8 cellular contexts compared by ENCODE assay signal in the genomic region with DNA sequence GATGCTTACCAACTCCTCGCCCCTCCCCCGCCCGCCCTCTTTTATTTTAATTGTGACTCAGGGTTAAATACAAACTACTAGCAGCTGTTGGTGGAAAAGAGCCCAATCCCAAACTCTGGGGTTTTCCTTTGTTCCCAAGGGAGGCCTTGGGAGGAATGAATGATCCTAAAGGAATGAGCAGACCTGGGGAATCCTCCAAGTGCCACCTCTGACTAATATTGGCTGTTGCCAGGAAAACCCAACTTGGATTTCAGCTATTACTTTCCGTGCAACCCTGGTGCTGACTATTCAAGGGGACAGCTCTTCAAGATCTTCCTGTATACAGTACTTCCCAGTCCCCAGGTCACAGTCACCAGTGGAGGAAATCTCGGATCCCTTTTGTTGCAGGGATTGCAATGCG. TPM values are rescaled to one million over a fixed set of nuclear protein-coding genes. Genes with fewer than 3 reads are reported as not detected.
A peak's percentile ranks its signal among the peaks of the same experiment; 100 is the strongest.
DNase-seq lines count a peak whose midpoint lies in the region; ATAC-seq, FAIRE-seq and TF ChIP-seq lines count a peak whose summit lies in the region.

No MANE protein-coding gene starts in this region.

- H3K36me3 Mint-ChIP-seq in activated CD4-positive, alpha-beta memory T cell treated with anti-CD3 and anti-CD28 coated beads, Interleukin-2, amount 10 ng/mL, durations not matched to agents 7 days and 5 days (ENCODE audit: low read depth) = peaks cover 28% of the 10 kb centered on the region

- no peaks in the 10 kb centered on the region for H3K36me3 ChIP-seq in left ventricle myocardium inferior

- no peak overlapping the region for H3K4me3 ChIP-seq in left ventricle myocardium inferior

- DNase-seq in left ventricle myocardium inferior (no peak), left ventricle myocardium superior (no peak), iPS-NIHi7 (ENCODE audit: extremely low spot score) (peak; percentile 23), urothelium cell line (ENCODE audit: low spot score) (peak; percentile 77), GM20000 (ENCODE audit: low spot score) (no peak), ecto neural progenitor cell (ENCODE audit: low spot score) (no peak)
- no peak for DNase-seq in activated CD4-positive, alpha-beta memory T cell treated with anti-CD3 and anti-CD28 coated beads, Interleukin-2, amount 10 ng/mL, durations not matched to agents 7 days and 5 days
- no peak for DNase-seq in activated CD8-positive, alpha-beta memory T cell treated with anti-CD3 and anti-CD28 coated beads for 24 hours

- CTCF ChIA-PET in activated CD4-positive, alpha-beta memory T cell treated with anti-CD3 and anti-CD28 coated beads, Interleukin-2, amount 10 ng/mL, durations not matched to agents 7 days and 5 days (lab: Charles Lee) = interaction anchor here (0.9 to 4.1 kb wide), 6 partner anchors 18 to 106 kb away, joined by 3 to 89 read pairs (median 4); no protein-coding TSS in a partner anchor

- H3K4me3 Mint-ChIP-seq in activated CD4-positive, alpha-beta memory T cell treated with anti-CD3 and anti-CD28 coated beads, Interleukin-2, amount 10 ng/mL, durations not matched to agents 7 days and 5 days = peak overlapping the region; percentile 50

- FAIRE-seq in urothelium cell line (lab: Jason Lieb, UNC) = no peak

- POLR2A ChIA-PET in activated CD4-positive, alpha-beta memory T cell treated with anti-CD3 and anti-CD28 coated beads, Interleukin-2, amount 10 ng/mL, durations not matched to agents 7 days and 5 days (lab: Charles Lee) = interaction anchor here (0.7 to 5.7 kb wide), 3 partner anchors 14 to 41 kb away, joined by 4 to 71 read pairs (median 6); a partner anchor contains a TSS

- H3K27me3 ChIP-seq in left ventricle myocardium inferior (ENCODE audit: low read depth) = no peaks in the 10 kb centered on the region

- H3K27me3 Mint-ChIP-seq in activated CD4-positive, alpha-beta memory T cell treated with anti-CD3 and anti-CD28 coated beads, Interleukin-2, amount 10 ng/mL, durations not matched to agents 7 days and 5 days = peaks cover 2% of the 10 kb centered on the region

- TF ChIP-seq CTCF in left ventricle myocardium inferior (IDR thresholded peaks at IDR 0.05; ENCODE audit: borderline replicate concordance) (no peak), GM20000 (IDR thresholded peaks at IDR 0.05; ENCODE audit: extremely low read depth, missing control alignments) (no peak)

- no peaks in the 10 kb centered on the region for H3K9me3 ChIP-seq in left ventricle myocardium inferior (replicated peaks)

- intact Hi-C loops in left ventricle myocardium inferior (cut with micrococcal nuclease) (no loop called here), left ventricle myocardium superior (cut with micrococcal nuclease) (no loop called here)

- peak overlapping the region; percentile 98 for H3K27ac ChIP-seq in left ventricle myocardium inferior (replicated peaks)

- ATAC-seq in left ventricle myocardium superior = no peak

- H3K9me3 Mint-ChIP-seq in activated CD4-positive, alpha-beta memory T cell treated with anti-CD3 and anti-CD28 coated beads, Interleukin-2, amount 10 ng/mL, durations not matched to agents 7 days and 5 days = no peaks in the 10 kb centered on the region

- H3K27ac Mint-ChIP-seq in activated CD4-positive, alpha-beta memory T cell treated with anti-CD3 and anti-CD28 coated beads, Interleukin-2, amount 10 ng/mL, durations not matched to agents 7 days and 5 days = peak overlapping the region; percentile 68

- peaks cover 42% of the 10 kb centered on the region for H3K4me1 Mint-ChIP-seq in activated CD4-positive, alpha-beta memory T cell treated with anti-CD3 and anti-CD28 coated beads, Interleukin-2, amount 10 ng/mL, durations not matched to agents 7 days and 5 days

- peaks cover 54% of the 10 kb centered on the region for H3K4me1 ChIP-seq in left ventricle myocardium inferior

RNA-seq across cellular contexts. Expression of a gene that starts 1.3 kb away (rescaled TPM):
- total RNA-seq in left ventricle myocardium inferior (186 TPM), left ventricle myocardium superior (201 TPM)
- total RNA-seq in activated CD4-positive, alpha-beta memory T cell treated with anti-CD3 and anti-CD28 coated beads, Interleukin-2, amount 10 ng/mL, durations not matched to agents 7 days and 5 days = 100 to 1,000 TPM; 631 to 641 TPM

RNA-seq across cellular contexts. Expression of a gene that starts 41.8 kb away (rescaled TPM):
- 66.9 TPM for total RNA-seq in left ventricle myocardium inferior
- total RNA-seq in left ventricle myocardium superior = 65.8 TPM
- total RNA-seq in activated CD4-positive, alpha-beta memory T cell treated with anti-CD3 and anti-CD28 coated beads, Interleukin-2, amount 10 ng/mL, durations not matched to agents 7 days and 5 days = 100 to 1,000 TPM; 504 to 539 TPM

Comparison
In these comparisons a context has a peak if more than half of its experiments do, and no peak if none do; other contexts are left out.
1. DNase-seq: peak in iPS-NIHi7 (single experiment) and urothelium cell line (single experiment); none in left ventricle myocardium inferior (single experiment), left ventricle myocardium superior (single experiment), activated CD4-positive, alpha-beta memory T cell treated with anti-CD3 and anti-CD28 coated beads, Interleukin-2, amount 10 ng/mL, durations not matched to agents 7 days and 5 days (single experiment), GM20000 (single experiment), activated CD8-positive, alpha-beta memory T cell treated with anti-CD3 and anti-CD28 coated beads for 24 hours (single experiment) and ecto neural progenitor cell (single experiment).